1 cellular context compared by ENCODE assay signal in the genomic region with DNA sequence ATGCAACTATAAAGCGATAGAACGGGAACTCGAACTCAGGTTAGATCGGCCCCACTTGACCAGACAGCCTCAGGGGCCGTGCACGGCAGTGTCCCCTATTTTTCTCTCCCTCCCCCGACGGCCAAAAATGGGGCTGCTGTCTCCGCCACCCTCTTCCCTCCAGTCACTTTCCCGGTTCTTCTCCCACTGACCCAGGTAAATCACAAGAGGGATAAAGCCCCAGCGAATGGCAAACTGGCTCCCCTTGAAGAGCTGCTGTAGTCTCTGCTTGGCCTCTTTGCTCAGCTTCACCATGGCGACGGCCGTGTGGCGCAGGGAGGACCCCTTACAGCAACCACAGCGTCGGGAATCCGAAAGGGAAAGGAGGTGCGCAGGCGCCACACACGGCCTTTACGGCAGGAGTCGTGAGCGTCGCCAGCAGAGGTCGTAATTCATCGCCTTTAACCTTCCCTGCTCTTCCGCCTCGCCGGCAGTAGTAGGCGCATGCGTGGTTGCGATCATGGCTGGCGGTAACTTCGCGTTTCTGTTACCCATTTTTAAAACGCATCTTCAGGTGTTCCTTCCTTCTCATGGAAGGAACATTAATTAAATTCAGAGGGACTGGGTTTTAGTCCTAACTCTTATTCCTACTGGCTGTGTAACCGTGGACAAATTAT.
TF ChIP-seq lines count a peak whose summit lies in the region.

TOMM7 (minus strand) TSS at position 364 of the 656 bp plus-strand sequence; CDS start at position 294, 70 bp downstream.

TF ChIP-seq in HEK293, 187 proteins besides CTCF, POLR2A, EP300 and RAD21 (continued from another document):
- TF ChIP-seq, protein P1, sequence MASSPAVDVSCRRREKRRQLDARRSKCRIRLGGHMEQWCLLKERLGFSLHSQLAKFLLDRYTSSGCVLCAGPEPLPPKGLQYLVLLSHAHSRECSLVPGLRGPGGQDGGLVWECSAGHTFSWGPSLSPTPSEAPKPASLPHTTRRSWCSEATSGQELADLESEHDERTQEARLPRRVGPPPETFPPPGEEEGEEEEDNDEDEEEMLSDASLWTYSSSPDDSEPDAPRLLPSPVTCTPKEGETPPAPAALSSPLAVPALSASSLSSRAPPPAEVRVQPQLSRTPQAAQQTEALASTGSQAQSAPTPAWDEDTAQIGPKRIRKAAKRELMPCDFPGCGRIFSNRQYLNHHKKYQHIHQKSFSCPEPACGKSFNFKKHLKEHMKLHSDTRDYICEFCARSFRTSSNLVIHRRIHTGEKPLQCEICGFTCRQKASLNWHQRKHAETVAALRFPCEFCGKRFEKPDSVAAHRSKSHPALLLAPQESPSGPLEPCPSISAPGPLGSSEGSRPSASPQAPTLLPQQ (tag by site-specific recombination; IDR thresholded peaks at IDR 0.05): 0 out of 2 replicates have a peak, but pooled peaks have one; percentile 21
- TF ChIP-seq, protein P2, sequence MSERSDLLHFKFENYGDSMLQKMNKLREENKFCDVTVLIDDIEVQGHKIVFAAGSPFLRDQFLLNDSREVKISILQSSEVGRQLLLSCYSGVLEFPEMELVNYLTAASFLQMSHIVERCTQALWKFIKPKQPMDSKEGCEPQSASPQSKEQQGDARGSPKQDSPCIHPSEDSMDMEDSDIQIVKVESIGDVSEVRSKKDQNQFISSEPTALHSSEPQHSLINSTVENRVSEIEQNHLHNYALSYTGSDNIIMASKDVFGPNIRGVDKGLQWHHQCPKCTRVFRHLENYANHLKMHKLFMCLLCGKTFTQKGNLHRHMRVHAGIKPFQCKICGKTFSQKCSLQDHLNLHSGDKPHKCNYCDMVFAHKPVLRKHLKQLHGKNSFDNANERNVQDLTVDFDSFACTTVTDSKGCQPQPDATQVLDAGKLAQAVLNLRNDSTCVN (tag by site-specific recombination; optimal IDR thresholded peaks at IDR 0.05): peak; percentile 13
- TF ChIP-seq ZNF341 (tag by site-specific recombination; IDR thresholded peaks at IDR 0.05; ENCODE audit: low read depth) (peak; percentile 52), PRDM1 (tag by site-specific recombination; IDR thresholded peaks at IDR 0.05) (peak; percentile 57; the same call in 1 of the 2 replicates), ZXDB (tag by site-specific recombination; IDR thresholded peaks at IDR 0.05) (peak; percentile 74), SP3 (tag by site-specific recombination; IDR thresholded peaks at IDR 0.05) (0 out of 2 replicates have a peak, but pooled peaks have one; percentile 21), ZBTB48 (tag by site-specific recombination; IDR thresholded peaks at IDR 0.05) (peak; percentile 95), ZNF639 (tag by site-specific recombination; IDR thresholded peaks at IDR 0.05) (no peak), ZNF518A (tag by site-specific recombination; conservative IDR thresholded peaks at IDR 0.05; ENCODE audit: low read depth) (peak; percentile 61), ZNF335 (tag by site-specific recombination; conservative IDR thresholded peaks at IDR 0.05) (peak; percentile 49), ZNF785 (tag by site-specific recombination; IDR thresholded peaks at IDR 0.05) (no peak), GLIS2 (tag by site-specific recombination; IDR thresholded peaks at IDR 0.05) (peak; percentile 31; the same call in 1 of the 2 replicates), TCF7L2 (IDR thresholded peaks at IDR 0.05; ENCODE audit: borderline replicate concordance, low read depth, low read length) (no peak), ZNF2 (tag by site-specific recombination; IDR thresholded peaks at IDR 0.05) (peak; percentile 44; the same call in 1 of the 2 replicates), ZNF660 (tag by site-specific recombination; IDR thresholded peaks at IDR 0.05) (peak; percentile 30; the same call in 1 of the 2 replicates)
- TF ChIP-seq, protein P3, sequence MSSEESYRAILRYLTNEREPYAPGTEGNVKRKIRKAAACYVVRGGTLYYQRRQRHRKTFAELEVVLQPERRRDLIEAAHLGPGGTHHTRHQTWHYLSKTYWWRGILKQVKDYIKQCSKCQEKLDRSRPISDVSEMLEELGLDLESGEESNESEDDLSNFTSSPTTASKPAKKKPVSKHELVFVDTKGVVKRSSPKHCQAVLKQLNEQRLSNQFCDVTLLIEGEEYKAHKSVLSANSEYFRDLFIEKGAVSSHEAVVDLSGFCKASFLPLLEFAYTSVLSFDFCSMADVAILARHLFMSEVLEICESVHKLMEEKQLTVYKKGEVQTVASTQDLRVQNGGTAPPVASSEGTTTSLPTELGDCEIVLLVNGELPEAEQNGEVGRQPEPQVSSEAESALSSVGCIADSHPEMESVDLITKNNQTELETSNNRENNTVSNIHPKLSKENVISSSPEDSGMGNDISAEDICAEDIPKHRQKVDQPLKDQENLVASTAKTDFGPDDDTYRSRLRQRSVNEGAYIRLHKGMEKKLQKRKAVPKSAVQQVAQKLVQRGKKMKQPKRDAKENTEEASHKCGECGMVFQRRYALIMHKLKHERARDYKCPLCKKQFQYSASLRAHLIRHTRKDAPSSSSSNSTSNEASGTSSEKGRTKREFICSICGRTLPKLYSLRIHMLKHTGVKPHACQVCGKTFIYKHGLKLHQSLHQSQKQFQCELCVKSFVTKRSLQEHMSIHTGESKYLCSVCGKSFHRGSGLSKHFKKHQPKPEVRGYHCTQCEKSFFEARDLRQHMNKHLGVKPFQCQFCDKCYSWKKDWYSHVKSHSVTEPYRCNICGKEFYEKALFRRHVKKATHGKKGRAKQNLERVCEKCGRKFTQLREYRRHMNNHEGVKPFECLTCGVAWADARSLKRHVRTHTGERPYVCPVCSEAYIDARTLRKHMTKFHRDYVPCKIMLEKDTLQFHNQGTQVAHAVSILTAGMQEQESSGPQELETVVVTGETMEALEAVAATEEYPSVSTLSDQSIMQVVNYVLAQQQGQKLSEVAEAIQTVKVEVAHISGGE (tag by site-specific recombination; conservative IDR thresholded peaks at IDR 0.05; ENCODE audit: low read depth): peak; percentile 75
